In genomic region chr10:128070721-128071416, GRCh38 we compare ENCODE assay signal across 35 cellular contexts. TPM values are rescaled to one million over a fixed set of nuclear protein-coding genes. Genes with fewer than 3 reads are reported as not detected.
DNase-seq lines count a peak whose midpoint lies in the region; ATAC-seq, FAIRE-seq and TF ChIP-seq lines count a peak whose summit lies in the region.
"Had no signal": no experiment of that assay in that cellular context is flagged by ENCODE, and none has a peak within 500 bp of the region (broad histone marks: within the 10 kb centered on the region; RNA-seq: fewer than 3 reads in every experiment).

No MANE protein-coding gene starts in this region.

- intact Hi-C loops in kidney (cut with DNase I), result no loop called here
- intact Hi-C loops in sciatic nerve (cut with DNase I), result no loop called here

- H3K4me2 ChIP-seq in BLaER1, result no peak overlapping the region
- H3K4me2 ChIP-seq in GM23338, result no peak overlapping the region
- H3K4me2 ChIP-seq: KMS-11, smooth muscle cell had no signal

- TF ChIP-seq CTCF in GM23338 (conservative IDR thresholded peaks at IDR 0.05; ENCODE audit: low read depth in 2 of 2) (no peak), kidney (IDR thresholded peaks at IDR 0.05; ENCODE audit: borderline replicate concordance, extremely low read depth, insufficient read depth) (no peak)

- H3K9ac ChIP-seq in BLaER1 (peak overlapping the region; percentile 50), kidney (ENCODE audit: low read length in 2 of 2) (no peak overlapping the region)
- H3K9ac ChIP-seq: KMS-11 had no signal

- no peaks in the 10 kb centered on the region for H3F3A ChIP-seq in GM23338 (replicated peaks; ENCODE audit: low read depth)

- H3K27ac ChIP-seq in BLaER1 (peak overlapping the region; percentile 46; the same call in 1 of the 2 replicates), GM23338 (ENCODE audit: low read depth) (no peak overlapping the region), kidney (ENCODE audit: low read depth in 2 of 2, low read length in 2 of 2) (no peak overlapping the region)
- H3K27ac ChIP-seq: cardiac muscle cell, esophagus squamous epithelium, foreskin keratinocyte, KMS-11, thoracic aorta, vagina had no signal

- H3K27me3 ChIP-seq in BLaER1 (no peaks in the 10 kb centered on the region), GM23338 (ENCODE audit: insufficient read depth) (no peaks in the 10 kb centered on the region), H7 (ENCODE audit: control insufficient read depth, insufficient read depth, low read length) (no peaks in the 10 kb centered on the region)
- H3K27me3 ChIP-seq: cardiac muscle cell, esophagus squamous epithelium, foreskin keratinocyte, heart left ventricle, MG63, vagina had no signal

- H3K9me3 ChIP-seq in BLaER1 (no peaks in the 10 kb centered on the region; the same call in 1 of the 2 replicates), kidney (ENCODE audit: control insufficient read depth in 1 of 2, low read length in 2 of 2) (no peaks in the 10 kb centered on the region)
- H3K9me3 ChIP-seq: esophagus squamous epithelium, heart left ventricle, MG63, thoracic aorta, vagina had no signal

- H3K4me1 ChIP-seq in BLaER1, result peaks cover 77% of the 10 kb centered on the region
- no peaks in the 10 kb centered on the region for H3K4me1 ChIP-seq in GM23338 (ENCODE audit: insufficient read depth)
- H3K4me1 ChIP-seq in kidney (ENCODE audit: control insufficient read depth in 1 of 2, insufficient read depth in 1 of 2, low read depth in 1 of 2, low read length in 2 of 2), result peaks cover 0 to 2% of the 10 kb centered on the region in 2 donors
- H3K4me1 ChIP-seq: foreskin keratinocyte, vagina had no signal

- peaks cover 7% of the 10 kb centered on the region; the same call in 2 of the 3 replicates for H3K4me1 Mint-ChIP-seq in GM23338
- H3K4me1 Mint-ChIP-seq: nephron had no signal

- no peak overlapping the region for H2AFZ ChIP-seq in GM23338

- DNase-seq in GM23338 (ENCODE audit: low spot score), result no peak
- DNase-seq in kidney, result peak; percentile 52
- DNase-seq in sciatic nerve (ENCODE audit: low spot score), result peak; percentile 49
- no peak for DNase-seq in cerebellar nuclear complex (lab: John Stamatoyannopoulos, UW)
- no peak for DNase-seq in NCI-H1105 treated with DMSO at 0.1 percent for 48 hours (lab: John Stamatoyannopoulos, UW)
- no peak for DNase-seq in H7
- DNase-seq: activated CD4-positive, alpha-beta T cell treated with anti-CD3 and anti-CD28 coated beads, Interleukin-2, amount 50 U/mL, for 4 hours; activated CD4-positive, CD25-positive, alpha-beta regulatory T cell; COR-L47; esophagus squamous epithelium; foreskin keratinocyte; MG63; NCI-H1417; NCI-H2081; NCI-H2227 treated with DMSO at 0.1 percent for 48 hours; NCI-H526; PC-3; Right ventricle myocardium superior; stimulated activated CD4-positive, alpha-beta T cell treated with anti-CD3 and anti-CD28 coated beads, Interleukin-1b, Interleukin-23, amount 100 ng/mL, for 48 hours; stimulated activated naive CD8-positive, alpha-beta T cell treated with anti-CD3 and anti-CD28 coated beads, Interleukin-15, amount 100 ng/mL, for 72 hours had no signal

- FAIRE-seq in kidney (lab: Jason Lieb, UNC), result no peak
- FAIRE-seq: astrocyte, endometrium, GM12878 had no signal

- no peaks in the 10 kb centered on the region for H3K9me3 Mint-ChIP-seq in GM23338
- H3K9me3 Mint-ChIP-seq: T-helper 1 cell treated with Interleukin-12 subunit alpha and Interleukin-12 subunit beta and Interleukin-4 antibody, amounts not matched to agents 30 μg/mL and 1 μg/mL, for 36 hours had no signal

- H3K79me2 ChIP-seq in GM23338 (replicated peaks; ENCODE audit: insufficient read depth), result no peaks in the 10 kb centered on the region

- H3K9me2 ChIP-seq in GM23338 (ENCODE audit: insufficient read depth), result no peaks in the 10 kb centered on the region

- H3K4me3 Mint-ChIP-seq in GM23338, result no peak overlapping the region
- H3K4me3 Mint-ChIP-seq: nephron; stimulated activated naive CD8-positive, alpha-beta T cell treated with anti-CD3 and anti-CD28 coated beads, Interleukin-15, amount 100 ng/mL, for 72 hours; T-helper 1 cell treated with Interleukin-12 subunit alpha and Interleukin-12 subunit beta and Interleukin-4 antibody, amounts not matched to agents 30 μg/mL and 1 μg/mL, for 36 hours had no signal

- peaks cover 10% of the 10 kb centered on the region for H3K27me3 Mint-ChIP-seq in GM23338 (ENCODE audit: insufficient read depth, low read depth, poor library complexity)
- H3K27me3 Mint-ChIP-seq: stimulated activated naive CD8-positive, alpha-beta T cell treated with anti-CD3 and anti-CD28 coated beads, Interleukin-15, amount 100 ng/mL, for 72 hours had no signal

- peak overlapping the region; percentile 63; the same call in 1 of the 2 replicates for H3K27ac Mint-ChIP-seq in GM23338
- H3K27ac Mint-ChIP-seq: activated T-helper 2 cell treated with anti-CD3 and anti-CD28 coated beads, Interferon-gamma antibody, Interleukin-2, Interleukin-4, amounts not matched to agents 10 μg/mL and 5 μg/mL and 100 μg/mL, durations not matched to agents 14 hours and 24 hours and 36 hours; nephron; T-helper 1 cell treated with Interleukin-12 subunit alpha and Interleukin-12 subunit beta and Interleukin-4 antibody, amounts not matched to agents 30 μg/mL and 1 μg/mL, for 36 hours had no signal

- H3K4me3 ChIP-seq in BLaER1 (no peak overlapping the region), GM23338 (no peak overlapping the region), kidney (ENCODE audit: low read length in 2 of 2) (no peak overlapping the region), H7 (ENCODE audit: insufficient read depth, low read depth, low read length) (no peak overlapping the region)
- H3K4me3 ChIP-seq: cardiac muscle cell, esophagus squamous epithelium, GM12878, heart left ventricle, MG63, smooth muscle cell, thoracic aorta, vagina had no signal

- peaks cover 5% of the 10 kb centered on the region; the same call in 1 of the 3 replicates for H3K36me3 Mint-ChIP-seq in GM23338 (ENCODE audit: low read depth)

- peaks cover 52% of the 10 kb centered on the region for H4K20me1 ChIP-seq in BLaER1
- no peaks in the 10 kb centered on the region for H4K20me1 ChIP-seq in GM23338 (replicated peaks; ENCODE audit: insufficient read depth)

- ATAC-seq in GM23338 (no peak), sciatic nerve (no peak)
- ATAC-seq: foreskin keratinocyte; GM12878; HCT116; heart left ventricle; PC-3; SK-N-SH treated with all-trans-retinoic acid at 6 μM for 48 hours; stimulated activated naive CD8-positive, alpha-beta T cell treated with anti-CD3 and anti-CD28 coated beads, Interleukin-15, amount 100 ng/mL, for 72 hours had no signal

- H3K36me3 ChIP-seq in BLaER1, result peaks cover 95% of the 10 kb centered on the region
- no peaks in the 10 kb centered on the region for H3K36me3 ChIP-seq in GM23338 (ENCODE audit: insufficient read depth)
- peaks cover 9 to 18% of the 10 kb centered on the region in 2 donors for H3K36me3 ChIP-seq in kidney (ENCODE audit: control insufficient read depth in 1 of 2, insufficient read depth in 2 of 2, low read length in 2 of 2)
- no peaks in the 10 kb centered on the region for H3K36me3 ChIP-seq in H7 (replicated peaks; ENCODE audit: control insufficient read depth, insufficient read depth, low read length)
- H3K36me3 ChIP-seq: cardiac muscle cell, MG63 had no signal

TF ChIP-seq in GM23338, 12 proteins besides CTCF, POLR2A, EP300 and RAD21 (continues in another document):
- TF ChIP-seq ZNF114 (CRISPR knock-in tag; IDR thresholded peaks at IDR 0.05) (no peak), POLR2AphosphoS5 (IDR thresholded peaks at IDR 0.05; ENCODE audit: low read depth) (no peak), REST (IDR thresholded peaks at IDR 0.05; ENCODE audit: unreplicated experiment) (no peak), EZH2phosphoT487 (IDR thresholded peaks at IDR 0.05; ENCODE audit: unreplicated experiment) (no peak), ZNF331 (CRISPR knock-in tag; IDR thresholded peaks at IDR 0.05; ENCODE audit: low read depth) (no peak), NANOG (IDR thresholded peaks at IDR 0.05; ENCODE audit: borderline replicate concordance) (no peak), CREB1 (CRISPR knock-in tag; IDR thresholded peaks at IDR 0.05; ENCODE audit: low read depth) (no peak), JUNB (IDR thresholded peaks at IDR 0.05; ENCODE audit: unreplicated experiment) (no peak), EZH2 (IDR thresholded peaks at IDR 0.05; ENCODE audit: low read depth, unreplicated experiment) (no peak)

RNA-seq across cellular contexts. Expression of gene MKI67, which starts 55.4 kb away (rescaled TPM):
- total RNA-seq in GM23338 (2014; rRNA removed; shearing (Covaris generic)), result 51.3 and 58.0 TPM in 2 replicates
- 88.7 and 103 TPM in 2 replicates for polyA plus RNA-seq in GM23338 (2016; fragmentation: Nextera tagmentation; extraction: Ambion mirVana)
- 2.4 TPM for total RNA-seq in kidney
- 0.04 TPM for polyA plus RNA-seq in kidney (ENCODE audit: insufficient read depth, low read depth, low replicate concordance)
- 1.3 TPM for total RNA-seq in sciatic nerve
- 17.1 and 34.4 TPM in 2 replicates for total RNA-seq in H7 (2014; rRNA removed; shearing (Covaris generic))

Comparison
In these comparisons a context has a peak if more than half of its experiments do, and no peak if none do; other contexts are left out.
1. DNase-seq: peak in kidney (single experiment) and sciatic nerve (single experiment); none in GM23338 (single experiment), cerebellar nuclear complex (0 of 2), NCI-H1105 treated with DMSO at 0.1 percent for 48 hours (single experiment) and H7 (single experiment).